Comparison of ENCODE assay signal across 1 cellular context in genomic region chr16:53704445-53704813, GRCh38.
TF ChIP-seq lines count a peak whose summit lies in the region.

No MANE protein-coding gene starts in this region.

TF ChIP-seq in GM23338, 12 proteins besides CTCF, POLR2A, EP300 and RAD21 (continued from another document):
- TF ChIP-seq EZH2 (IDR thresholded peaks at IDR 0.05; ENCODE audit: low read depth, unreplicated experiment) (no peak), ZNF114 (CRISPR knock-in tag; IDR thresholded peaks at IDR 0.05) (no peak)
